In genomic region chrX:66399273-66399672, GRCh38 we compare ENCODE assay signal across 22 cellular contexts.
DNase-seq lines count a peak whose midpoint lies in the region; ATAC-seq, FAIRE-seq and TF ChIP-seq lines count a peak whose summit lies in the region.
"Had no signal": no experiment of that assay in that cellular context is flagged by ENCODE, and none has a peak within 500 bp of the region (broad histone marks: within the 10 kb centered on the region; RNA-seq: fewer than 3 reads in every experiment).

No MANE protein-coding gene starts in this region.

- no peak overlapping the region for H2AK5ac ChIP-seq in mesenchymal stem cell (ENCODE audit: low read length, severe bottlenecking)

- no peak overlapping the region for H4K91ac ChIP-seq in mesenchymal stem cell (ENCODE audit: low read length)

- no peaks in the 10 kb centered on the region for H3K9me3 ChIP-seq in A549
- H3K9me3 ChIP-seq in kidney (ENCODE audit: control insufficient read depth in 1 of 2, low read length in 2 of 2): no peaks in the 10 kb centered on the region
- peaks cover 5% of the 10 kb centered on the region for H3K9me3 ChIP-seq in mesenchymal stem cell (ENCODE audit: control insufficient read depth, low read length)
- peaks cover 0 to 3% of the 10 kb centered on the region in 2 donors for H3K9me3 ChIP-seq in ovary

- 0% methylated on average over 1 of the region's 1 CpG for WGBS in A549 (ENCODE audit: missing lambda C conversion rate)
- WGBS in mesenchymal stem cell: no CpG with 5 or more reads among the region's 1 CpG
- 51 to 70% (median 65%) methylated on average over 1 of the region's 1 CpG for WGBS in ovary, 3 donors

- DNase-seq in A549 (ENCODE audit: low read depth in 1 of 2, low spot score in 1 of 2): no peak
- no peak for DNase-seq in GM18507 (ENCODE audit: extremely low spot score, insufficient read length, low read depth)
- DNase-seq in kidney: no peak
- no peak for DNase-seq in GM13976 (ENCODE audit: low spot score)
- DNase-seq in mesenchymal stem cell: no peak
- DNase-seq in ovary: no peak
- DNase-seq: Calu3; CD8-positive, alpha-beta T cell; DMS 273 treated with DMSO at 0.1 percent for 48 hours; DMS53; GOT3; H7; HFFc6; Kasumi-1; KG1 had no signal

- H3K79me1 ChIP-seq in mesenchymal stem cell (replicated peaks; ENCODE audit: low read length, poor library complexity, severe bottlenecking): no peaks in the 10 kb centered on the region

- ATAC-seq in A549: no peak
- peak; percentile 44 for ATAC-seq in GM19324 (IDR thresholded peaks at IDR 0.05; ENCODE audit: low FRiP score, unreplicated experiment)
- ATAC-seq in GM18873 (IDR thresholded peaks at IDR 0.05; ENCODE audit: low FRiP score, unreplicated experiment): no peak
- ATAC-seq: CD8-positive, alpha-beta T cell; HCT116 had no signal

- in situ Hi-C loops in GM13976 (cut with MboI; ENCODE audit: low sequenced_read_pairs, unreplicated experiment): no loop called here

- TF ChIP-seq CTCF in A549 (IDR thresholded peaks at IDR 0.05) (no peak), kidney (IDR thresholded peaks at IDR 0.05; ENCODE audit: borderline replicate concordance, extremely low read depth, insufficient read depth) (no peak), GM13976 (IDR thresholded peaks at IDR 0.05; ENCODE audit: borderline replicate concordance, control extremely low read depth, extremely low read depth, insufficient read depth, missing control alignments) (no peak), ovary (IDR thresholded peaks at IDR 0.05) (no peak)

- no peak for TF ChIP-seq EP300 in A549 (IDR thresholded peaks at IDR 0.05)
- TF ChIP-seq EP300 in ovary (IDR thresholded peaks at IDR 0.05): no peak

- no peak overlapping the region for H3K23ac ChIP-seq in mesenchymal stem cell (ENCODE audit: low read length in 2 of 2)

- no peak overlapping the region for H2BK15ac ChIP-seq in mesenchymal stem cell (ENCODE audit: low read depth, poor library complexity, severe bottlenecking)

- H3K4me1 ChIP-seq in A549 (no peaks in the 10 kb centered on the region), kidney (ENCODE audit: control insufficient read depth in 1 of 2, insufficient read depth in 1 of 2, low read depth in 1 of 2, low read length in 2 of 2) (no peaks in the 10 kb centered on the region), mesenchymal stem cell (ENCODE audit: control insufficient read depth, insufficient read depth, low read depth, low read length) (no peaks in the 10 kb centered on the region), ovary (ENCODE audit: insufficient read depth) (no peaks in the 10 kb centered on the region)
- H3K4me1 ChIP-seq: BLaER1 treated with 17β-estradiol and CSF1 and Interleukin-3, amounts not matched to agents 10 nM and 100 nM had no signal

- no peak overlapping the region for H2BK120ac ChIP-seq in mesenchymal stem cell (ENCODE audit: low read depth, low read length)

- H3K14ac ChIP-seq in mesenchymal stem cell (ENCODE audit: low read length in 2 of 2): no peak overlapping the region

- no peak overlapping the region for H2AFZ ChIP-seq in mesenchymal stem cell (ENCODE audit: low read depth, low read length)

- TF ChIP-seq POLR2A in A549 (IDR thresholded peaks at IDR 0.05; ENCODE audit: low read length): no peak
- TF ChIP-seq POLR2A in ovary (IDR thresholded peaks at IDR 0.05): no peak

- H2BK12ac ChIP-seq in mesenchymal stem cell (ENCODE audit: low read length in 2 of 2): no peak overlapping the region

- FAIRE-seq in A549 (lab: Jason Lieb, UNC) (peak; percentile 18), GM18507 (lab: Jason Lieb, UNC) (peak; percentile 57), kidney (lab: Jason Lieb, UNC) (peak; percentile 27)
- FAIRE-seq: G401.6, GM12891 had no signal

- H4K8ac ChIP-seq in mesenchymal stem cell (ENCODE audit: low read length): no peak overlapping the region

- H3K4ac ChIP-seq in mesenchymal stem cell (ENCODE audit: low read depth in 1 of 2, low read length in 2 of 2): no peak overlapping the region

- intact Hi-C loops in kidney (cut with DNase I) (no loop called here), ovary (cut with DNase I) (no loop called here)

- H3K27ac ChIP-seq in A549: no peak overlapping the region
- H3K27ac ChIP-seq in kidney (ENCODE audit: low read depth in 2 of 2, low read length in 2 of 2): no peak overlapping the region
- H3K27ac ChIP-seq in mesenchymal stem cell (ENCODE audit: low read length, poor library complexity, severe bottlenecking): no peak overlapping the region
- no peak overlapping the region for H3K27ac ChIP-seq in ovary
- H3K27ac ChIP-seq: 22Rv1; BLaER1 treated with 17β-estradiol and CSF1 and Interleukin-3, amounts not matched to agents 10 nM and 100 nM had no signal

- H3K18ac ChIP-seq in mesenchymal stem cell (ENCODE audit: low read depth in 1 of 2, low read length in 2 of 2): no peak overlapping the region

- CTCF ChIA-PET in A549 (lab: Yijun Ruan, JAX): no interaction called here

- H3K9ac ChIP-seq in kidney (ENCODE audit: low read length in 2 of 2) (no peak overlapping the region), mesenchymal stem cell (ENCODE audit: low read length) (no peak overlapping the region)
- H3K9ac ChIP-seq: BLaER1 treated with 17β-estradiol and CSF1 and Interleukin-3, amounts not matched to agents 10 nM and 100 nM had no signal

- POLR2A ChIA-PET in A549 (lab: Yijun Ruan, JAX): no interaction called here

- TF ChIP-seq RAD21 in A549 (conservative IDR thresholded peaks at IDR 0.05 in 1 of 2, IDR thresholded peaks at IDR 0.05 in 1 of 2): no peak

- no peak overlapping the region for H2BK5ac ChIP-seq in mesenchymal stem cell (ENCODE audit: low read depth, low read length, poor library complexity, severe bottlenecking)

- no peaks in the 10 kb centered on the region for H3K27me3 ChIP-seq in mesenchymal stem cell (ENCODE audit: control insufficient read depth in 1 of 2, insufficient read depth in 1 of 2, low read length in 2 of 2)
- no peaks in the 10 kb centered on the region for H3K27me3 ChIP-seq in ovary

- H3K36me3 ChIP-seq in kidney (ENCODE audit: control insufficient read depth in 1 of 2, insufficient read depth in 2 of 2, low read length in 2 of 2) (no peaks in the 10 kb centered on the region), mesenchymal stem cell (ENCODE audit: control insufficient read depth in 1 of 2, insufficient read depth in 2 of 2, low read depth in 1 of 2, low read length in 2 of 2) (no peaks in the 10 kb centered on the region), ovary (no peaks in the 10 kb centered on the region)
- H3K36me3 ChIP-seq: BLaER1 treated with 17β-estradiol and CSF1 and Interleukin-3, amounts not matched to agents 10 nM and 100 nM had no signal

- H3K4me2 ChIP-seq in A549 (no peak overlapping the region), mesenchymal stem cell (ENCODE audit: low read length, poor library complexity, severe bottlenecking) (no peak overlapping the region)
- H3K4me2 ChIP-seq: BLaER1 treated with 17β-estradiol and CSF1 and Interleukin-3, amounts not matched to agents 10 nM and 100 nM had no signal

- no peak overlapping the region for H3K4me3 ChIP-seq in A549
- H3K4me3 ChIP-seq in kidney (ENCODE audit: low read length in 2 of 2): no peak overlapping the region
- H3K4me3 ChIP-seq in mesenchymal stem cell (ENCODE audit: insufficient read depth in 1 of 2, low read depth in 1 of 2, low read length in 2 of 2): no peak overlapping the region
- H3K4me3 ChIP-seq in ovary: no peak overlapping the region
- H3K4me3 ChIP-seq: BLaER1 treated with 17β-estradiol and CSF1 and Interleukin-3, amounts not matched to agents 10 nM and 100 nM had no signal

TF ChIP-seq in A549, 52 proteins besides CTCF, POLR2A, EP300 and RAD21:
- TF ChIP-seq NFE2L2 (conservative IDR thresholded peaks at IDR 0.05; ENCODE audit: low read length) (no peak), FOSB (CRISPR knock-in tag; IDR thresholded peaks at IDR 0.05) (no peak), RCOR1 (IDR thresholded peaks at IDR 0.05; ENCODE audit: low read depth, low read length) (no peak), ZSCAN20 (CRISPR knock-in tag; IDR thresholded peaks at IDR 0.05) (no peak), HOXA7 (CRISPR knock-in tag; IDR thresholded peaks at IDR 0.05) (no peak), HOXB5 (CRISPR knock-in tag; IDR thresholded peaks at IDR 0.05) (no peak), ZFP36 (IDR thresholded peaks at IDR 0.05; ENCODE audit: borderline replicate concordance, partially characterized antibody) (no peak), ESRRA (IDR thresholded peaks at IDR 0.05; ENCODE audit: borderline replicate concordance, low read length) (no peak)
